Comparison of ENCODE assay signal across 2 cellular contexts in the genomic region with DNA sequence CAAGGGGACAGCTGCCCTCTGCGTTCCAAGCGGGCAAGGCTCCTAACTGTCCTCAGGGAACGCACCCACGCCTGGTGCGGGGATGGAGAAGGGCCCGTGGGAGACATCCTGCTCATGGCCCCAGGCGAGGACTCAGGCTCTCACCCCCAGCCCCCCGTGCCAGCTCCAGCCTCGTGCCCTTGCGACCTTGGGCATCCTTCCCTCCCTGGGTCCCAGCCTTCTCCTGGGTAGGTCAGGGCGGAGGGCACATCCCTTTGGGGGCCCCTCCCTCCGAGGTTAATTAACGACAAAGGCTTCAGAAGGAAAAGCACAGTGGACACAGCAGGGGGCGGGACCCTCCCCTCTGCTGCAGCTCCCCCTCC.
TF ChIP-seq lines count a peak whose summit lies in the region.

No MANE protein-coding gene starts in this region.

TF ChIP-seq in GM23338, 12 proteins besides CTCF, POLR2A, EP300 and RAD21 (continues in another document):
- TF ChIP-seq NANOG (IDR thresholded peaks at IDR 0.05; ENCODE audit: borderline replicate concordance), result no peak
- no peak for TF ChIP-seq STAT1 (IDR thresholded peaks at IDR 0.05; ENCODE audit: unreplicated experiment)
- no peak for TF ChIP-seq POLR2AphosphoS5 (IDR thresholded peaks at IDR 0.05; ENCODE audit: low read depth)
- TF ChIP-seq CREB1 (CRISPR knock-in tag; IDR thresholded peaks at IDR 0.05; ENCODE audit: low read depth), result no peak
- TF ChIP-seq JUNB (IDR thresholded peaks at IDR 0.05; ENCODE audit: unreplicated experiment), result no peak
- TF ChIP-seq ZNF331 (CRISPR knock-in tag; IDR thresholded peaks at IDR 0.05; ENCODE audit: low read depth), result no peak
- no peak for TF ChIP-seq EZH2 (IDR thresholded peaks at IDR 0.05; ENCODE audit: low read depth, unreplicated experiment)
- TF ChIP-seq, protein P1, sequence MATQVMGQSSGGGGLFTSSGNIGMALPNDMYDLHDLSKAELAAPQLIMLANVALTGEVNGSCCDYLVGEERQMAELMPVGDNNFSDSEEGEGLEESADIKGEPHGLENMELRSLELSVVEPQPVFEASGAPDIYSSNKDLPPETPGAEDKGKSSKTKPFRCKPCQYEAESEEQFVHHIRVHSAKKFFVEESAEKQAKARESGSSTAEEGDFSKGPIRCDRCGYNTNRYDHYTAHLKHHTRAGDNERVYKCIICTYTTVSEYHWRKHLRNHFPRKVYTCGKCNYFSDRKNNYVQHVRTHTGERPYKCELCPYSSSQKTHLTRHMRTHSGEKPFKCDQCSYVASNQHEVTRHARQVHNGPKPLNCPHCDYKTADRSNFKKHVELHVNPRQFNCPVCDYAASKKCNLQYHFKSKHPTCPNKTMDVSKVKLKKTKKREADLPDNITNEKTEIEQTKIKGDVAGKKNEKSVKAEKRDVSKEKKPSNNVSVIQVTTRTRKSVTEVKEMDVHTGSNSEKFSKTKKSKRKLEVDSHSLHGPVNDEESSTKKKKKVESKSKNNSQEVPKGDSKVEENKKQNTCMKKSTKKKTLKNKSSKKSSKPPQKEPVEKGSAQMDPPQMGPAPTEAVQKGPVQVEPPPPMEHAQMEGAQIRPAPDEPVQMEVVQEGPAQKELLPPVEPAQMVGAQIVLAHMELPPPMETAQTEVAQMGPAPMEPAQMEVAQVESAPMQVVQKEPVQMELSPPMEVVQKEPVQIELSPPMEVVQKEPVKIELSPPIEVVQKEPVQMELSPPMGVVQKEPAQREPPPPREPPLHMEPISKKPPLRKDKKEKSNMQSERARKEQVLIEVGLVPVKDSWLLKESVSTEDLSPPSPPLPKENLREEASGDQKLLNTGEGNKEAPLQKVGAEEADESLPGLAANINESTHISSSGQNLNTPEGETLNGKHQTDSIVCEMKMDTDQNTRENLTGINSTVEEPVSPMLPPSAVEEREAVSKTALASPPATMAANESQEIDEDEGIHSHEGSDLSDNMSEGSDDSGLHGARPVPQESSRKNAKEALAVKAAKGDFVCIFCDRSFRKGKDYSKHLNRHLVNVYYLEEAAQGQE (IDR thresholded peaks at IDR 0.05; ENCODE audit: unreplicated experiment), result no peak
- TF ChIP-seq, protein P2, sequence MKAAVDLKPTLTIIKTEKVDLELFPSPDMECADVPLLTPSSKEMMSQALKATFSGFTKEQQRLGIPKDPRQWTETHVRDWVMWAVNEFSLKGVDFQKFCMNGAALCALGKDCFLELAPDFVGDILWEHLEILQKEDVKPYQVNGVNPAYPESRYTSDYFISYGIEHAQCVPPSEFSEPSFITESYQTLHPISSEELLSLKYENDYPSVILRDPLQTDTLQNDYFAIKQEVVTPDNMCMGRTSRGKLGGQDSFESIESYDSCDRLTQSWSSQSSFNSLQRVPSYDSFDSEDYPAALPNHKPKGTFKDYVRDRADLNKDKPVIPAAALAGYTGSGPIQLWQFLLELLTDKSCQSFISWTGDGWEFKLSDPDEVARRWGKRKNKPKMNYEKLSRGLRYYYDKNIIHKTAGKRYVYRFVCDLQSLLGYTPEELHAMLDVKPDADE (IDR thresholded peaks at IDR 0.05), result no peak
- no peak for TF ChIP-seq ZNF114 (CRISPR knock-in tag; IDR thresholded peaks at IDR 0.05)
- no peak for TF ChIP-seq EZH2phosphoT487 (IDR thresholded peaks at IDR 0.05; ENCODE audit: unreplicated experiment)

TF ChIP-seq in HepG2, 621 proteins besides CTCF, POLR2A, EP300 and RAD21:
- TF ChIP-seq ZNF550 (CRISPR knock-in tag; IDR thresholded peaks at IDR 0.05; ENCODE audit: borderline replicate concordance) (no peak), ZNF788 (CRISPR knock-in tag; IDR thresholded peaks at IDR 0.05; ENCODE audit: borderline replicate concordance) (no peak), ATF7 (IDR thresholded peaks at IDR 0.05) (no peak), ATF7 (CRISPR knock-in tag; IDR thresholded peaks at IDR 0.05) (no peak)
